In genomic region chr12:111369496-111370220, GRCh38 we compare ENCODE assay signal across 8 cellular contexts. TPM values are rescaled to one million over a fixed set of nuclear protein-coding genes. Genes with fewer than 3 reads are reported as not detected.
DNase-seq lines count a peak whose midpoint lies in the region; ATAC-seq, FAIRE-seq and TF ChIP-seq lines count a peak whose summit lies in the region.

No MANE protein-coding gene starts in this region.

- H3K4me1 Mint-ChIP-seq in memory B cell = peaks cover 12% of the 10 kb centered on the region

- H3K27ac ChIP-seq in heart right ventricle (peak overlapping the region in 9 of 10 donors; percentile 55 to 91 (median 88)), K562 (ENCODE audit: extremely low read depth, low read depth, low read length) (no peak overlapping the region; the same call in 1 of the 3 replicates), vagina (peak overlapping the region; percentile 58)

- no peak for TF ChIP-seq RAD21 in K562 (CRISPR knock-in tag; conservative IDR thresholded peaks at IDR 0.05 in 1 of 2, IDR thresholded peaks at IDR 0.05 in 1 of 2)

- H3K36me3 ChIP-seq in heart right ventricle = peaks cover 0 to 18% (median 0%) of the 10 kb centered on the region in 9 donors
- peaks cover 18% of the 10 kb centered on the region; the same call in 1 of the 3 replicates for H3K36me3 ChIP-seq in K562 (ENCODE audit: control insufficient read depth, insufficient read depth, low read length)
- H3K36me3 ChIP-seq in vagina = no peaks in the 10 kb centered on the region

- no peaks in the 10 kb centered on the region for H3K27me3 ChIP-seq in heart right ventricle
- H3K27me3 ChIP-seq in K562 (ENCODE audit: control insufficient read depth in 2 of 2, insufficient read depth in 2 of 2, low read length in 2 of 2) = no peaks in the 10 kb centered on the region; a peak in 1 of 5 replicates
- no peaks in the 10 kb centered on the region for H3K27me3 ChIP-seq in vagina

- intact Hi-C loops in heart right ventricle (cut with DNase I) = no loop called here
- intact Hi-C loops in Right ventricle myocardium superior (cut with DNase I) = no loop called here
- intact Hi-C loops in K562 (cut with micrococcal nuclease) = no loop called here
- intact Hi-C loops in vagina (cut with DNase I) = no loop called here

- H3K36me3 Mint-ChIP-seq in memory B cell = peaks cover 2% of the 10 kb centered on the region

- 49 to 56% methylated on average over 13 of the region's 13 CpGs for WGBS in heart right ventricle, 2 donors
- 35% methylated on average over 13 of the region's 13 CpGs for WGBS in K562 (ENCODE audit: insufficient coverage, low coverage, missing lambda C conversion rate)

- H3K9ac ChIP-seq in K562 (ENCODE audit: insufficient read depth in 1 of 2, low read depth in 2 of 2, low read length in 2 of 2) = peak overlapping the region; percentile 67 to 93; a peak in 3 of 4 replicates

- ATAC-seq in heart right ventricle (no peak), Right ventricle myocardium superior (ENCODE audit: poor library complexity) (no peak), K562 (peak; percentile 14), memory B cell (ENCODE audit: low read depth) (no peak), GM19023 (IDR thresholded peaks at IDR 0.05; ENCODE audit: unreplicated experiment) (no peak)

- no peaks in the 10 kb centered on the region for H3K9me3 Mint-ChIP-seq in memory B cell

- FAIRE-seq in K562 (lab: Jason Lieb, UNC) (no peak), HTR-8/SVneo (lab: Jason Lieb, UNC) (no peak)

- H4K20me1 ChIP-seq in K562 (replicated peaks; ENCODE audit: control insufficient read depth, insufficient read depth, low read length) = no peaks in the 10 kb centered on the region

- H3K4me3 ChIP-seq in heart right ventricle (peak overlapping the region; percentile 19 to 97 (median 87)), K562 (peak overlapping the region; percentile 64), vagina (peak overlapping the region; percentile 55 to 91)

- H3K4me2 ChIP-seq in K562 (ENCODE audit: insufficient read depth, low read length) = peak overlapping the region; percentile 88

- H3K9me3 ChIP-seq in heart right ventricle (no peaks in the 10 kb centered on the region), K562 (replicated peaks; ENCODE audit: control insufficient read depth, insufficient read depth, low read depth, low read length) (no peaks in the 10 kb centered on the region), vagina (no peaks in the 10 kb centered on the region)

- H2AFZ ChIP-seq in K562 (ENCODE audit: low read depth, low read length) = peak overlapping the region; percentile 96

- CTCF ChIA-PET in K562 (lab: Yijun Ruan, JAX; ENCODE audit: low intra/inter-chr PET ratio) = no interaction called here

- peaks cover 5% of the 10 kb centered on the region for H3K27me3 Mint-ChIP-seq in memory B cell

- H3K4me3 Mint-ChIP-seq in memory B cell = peak overlapping the region; percentile 87

- no peaks in the 10 kb centered on the region for H3K9me1 ChIP-seq in K562 (ENCODE audit: control insufficient read depth, insufficient read depth, low read length)

- no peak for TF ChIP-seq CTCF in heart right ventricle (IDR thresholded peaks at IDR 0.05)
- no peak for TF ChIP-seq CTCF in K562 (IDR thresholded peaks at IDR 0.05 in 2 of 3, conservative IDR thresholded peaks at IDR 0.05 in 1 of 3; ENCODE audit: insufficient read depth in 2 of 3, low read depth in 1 of 3, low read length in 3 of 3)
- TF ChIP-seq CTCF in vagina (IDR thresholded peaks at IDR 0.05) = no peak

- TF ChIP-seq POLR2A in K562 (conservative IDR thresholded peaks at IDR 0.05) (no peak), vagina (IDR thresholded peaks at IDR 0.05) (no peak)

- H3K27ac Mint-ChIP-seq in memory B cell = no peak overlapping the region

- no peak for TF ChIP-seq EP300 in K562 (IDR thresholded peaks at IDR 0.05; ENCODE audit: low read length)

- peaks cover 0 to 39% (median 28%) of the 10 kb centered on the region in 9 donors for H3K4me1 ChIP-seq in heart right ventricle
- peaks cover 14 to 24% of the 10 kb centered on the region in 2 experiments for H3K4me1 ChIP-seq in K562 (replicated peaks in 1 of 2; ENCODE audit: control insufficient read depth in 2 of 2, insufficient read depth in 2 of 2, low read length in 2 of 2)
- H3K4me1 ChIP-seq in vagina = peaks cover 31% of the 10 kb centered on the region

- POLR2A ChIA-PET in K562 (lab: Yijun Ruan, JAX) = interaction anchor here (0.6 to 1.8 kb wide), 4 partner anchors 10 to 344 kb away, joined by 3 to 9 read pairs (median 4); no protein-coding TSS in a partner anchor

- BruUV-seq in K562 (replicated peaks; lab: Mats Ljungman, UMichigan) = TSS peak; percentile 92

- in situ Hi-C loops in K562 (cut with MboI) = no loop called here

- no peak for DNase-seq in heart right ventricle
- DNase-seq in Right ventricle myocardium superior = no peak
- peak in 1 of 4 experiments; percentile 28 for DNase-seq in K562 (ENCODE audit: extremely low read depth in 1 of 4, low spot score in 3 of 4)
- no peak for DNase-seq in memory B cell (ENCODE audit: low spot score in 2 of 2)
- DNase-seq in vagina (ENCODE audit: extremely low spot score in 2 of 2) = no peak
- DNase-seq in HTR-8/SVneo (ENCODE audit: insufficient read length, low spot score) = no peak
- no peak for DNase-seq in superior temporal gyrus (ENCODE audit: extremely low spot score)

- H3K79me2 ChIP-seq in K562 (ENCODE audit: control insufficient read depth, insufficient read depth, low read length) = peaks cover 8% of the 10 kb centered on the region; the same call in 2 of the 3 replicates

TF ChIP-seq in K562, 482 proteins besides CTCF, POLR2A, EP300 and RAD21 (continues in another document):
- TF ChIP-seq TBP (optimal IDR thresholded peaks at IDR 0.05; ENCODE audit: low read depth, low read length) (peak; percentile 26), XRCC5 (IDR thresholded peaks at IDR 0.05; ENCODE audit: low read depth, low read length) (no peak), MBD1 (CRISPR knock-in tag; IDR thresholded peaks at IDR 0.05) (no peak), ZNF57 (CRISPR knock-in tag; IDR thresholded peaks at IDR 0.05) (no peak)

RNA-seq across cellular contexts. Expression of gene PHETA1, which starts 0.8 kb away (rescaled TPM):
- total RNA-seq in heart right ventricle (10 to 100 TPM; 11.9 to 41.6 (median 18.6) TPM), Right ventricle myocardium superior (35.1 TPM), K562 (2014; rRNA removed) (6.2 and 8.0 TPM in 2 replicates), K562 (2014; rRNA removed; fragmentation: Illumina TruSeq; extraction: Trizol) (1.3 and 1.5 TPM in 2 replicates), K562 (2015; rRNA removed; fragmentation: Illumina TruSeq; extraction: Trizol) (3.0 and 3.5 TPM in 2 replicates), K562 (2021) (8.9 and 12.4 TPM in 2 replicates), vagina (5.6 TPM)
- polyA plus RNA-seq in heart right ventricle (10 to 100 TPM; 16.9 to 24.1 TPM), K562 (2011; rRNA removed) (2.2 and 2.5 TPM in 2 replicates), K562 (2014; fragmentation: Illumina TruSeq; extraction: Trizol) (3.4 and 5.7 TPM in 2 replicates), K562 (2014; fragmentation: Nextera tagmentation; extraction: Ambion mirVana) (under 1 TPM; 0.03 to 0.17 TPM), K562 (2014; rRNA removed) (6.9 and 7.2 TPM in 2 replicates)
- total RNA-seq in K562 (2011; cell fraction: chromatin; rRNA removed; ENCODE audit: low replicate concordance) = 4.2 and 14.8 TPM in 2 replicates
- 14.1 and 15.7 TPM in 2 replicates for total RNA-seq in K562 (2011; cell fraction: nucleolus; rRNA removed)
- total RNA-seq in K562 (2011; cell fraction: nucleoplasm; rRNA removed) = 6.2 and 8.2 TPM in 2 replicates
- polyA plus RNA-seq in K562 (2011; cell fraction: cytosol; rRNA removed) = 2.8 and 8.2 TPM in 2 replicates
- 6.7 and 12.1 TPM in 2 replicates for polyA plus RNA-seq in K562 (2011; cell fraction: nucleus; rRNA removed)
- polyA plus RNA-seq in K562 (2012) = 6.0 and 7.5 TPM in 2 replicates
- 0.84 and 1.5 TPM in 2 replicates for polyA minus RNA-seq in K562 (2011; rRNA and poly(A)+ RNA removed)
- polyA minus RNA-seq in K562 (2011; cell fraction: cytosol; rRNA and poly(A)+ RNA removed) = 2.2 and 4.1 TPM in 2 replicates
- 3.6 and 4.3 TPM in 2 replicates for polyA minus RNA-seq in K562 (2011; cell fraction: nucleus; rRNA and poly(A)+ RNA removed)

RNA-seq across cellular contexts. Expression of gene SH2B3, which starts 36.1 kb away (rescaled TPM):
- 10 to 100 TPM; 29.8 to 61.4 (median 39.0) TPM for total RNA-seq in heart right ventricle
- 10 to 100 TPM in 1 of 2 donors, 1 to 10 TPM in 1; 9.9 to 11.5 TPM for polyA plus RNA-seq in heart right ventricle
- total RNA-seq in Right ventricle myocardium superior = 42.8 TPM
- total RNA-seq in K562 (2011; cell fraction: chromatin; rRNA removed; ENCODE audit: low replicate concordance) = 50.2 and 69.6 TPM in 2 replicates
- total RNA-seq in K562 (2011; cell fraction: nucleolus; rRNA removed) = 38.4 and 40.4 TPM in 2 replicates
- 52.1 and 86.9 TPM in 2 replicates for total RNA-seq in K562 (2011; cell fraction: nucleoplasm; rRNA removed)
- total RNA-seq in K562 (2014; rRNA removed) = 46.7 and 52.0 TPM in 2 replicates
- 37.4 and 46.7 TPM in 2 replicates for total RNA-seq in K562 (2014; rRNA removed; fragmentation: Illumina TruSeq; extraction: Trizol)
- 22.9 and 23.4 TPM in 2 replicates for total RNA-seq in K562 (2015; rRNA removed; fragmentation: Illumina TruSeq; extraction: Trizol)
- total RNA-seq in K562 (2021) = 63.8 and 75.3 TPM in 2 replicates
- 28.2 and 32.5 TPM in 2 replicates for polyA plus RNA-seq in K562 (2011; rRNA removed)
- polyA plus RNA-seq in K562 (2011; cell fraction: cytosol; rRNA removed) = 33.3 and 57.9 TPM in 2 replicates
- 25.5 and 39.5 TPM in 2 replicates for polyA plus RNA-seq in K562 (2011; cell fraction: nucleus; rRNA removed)
- 29.2 and 33.2 TPM in 2 replicates for polyA plus RNA-seq in K562 (2012)
- 59.9 and 64.4 TPM in 2 replicates for polyA plus RNA-seq in K562 (2014; fragmentation: Illumina TruSeq; extraction: Trizol)
- 10 to 100 TPM; 10.8 to 14.3 TPM for polyA plus RNA-seq in K562 (2014; fragmentation: Nextera tagmentation; extraction: Ambion mirVana)
- polyA plus RNA-seq in K562 (2014; rRNA removed) = 38.6 and 41.3 TPM in 2 replicates
- polyA minus RNA-seq in K562 (2011; rRNA and poly(A)+ RNA removed) = 22.2 and 28.8 TPM in 2 replicates
- 40.8 and 46.0 TPM in 2 replicates for polyA minus RNA-seq in K562 (2011; cell fraction: cytosol; rRNA and poly(A)+ RNA removed)
- 10.2 and 14.4 TPM in 2 replicates for polyA minus RNA-seq in K562 (2011; cell fraction: nucleus; rRNA and poly(A)+ RNA removed)
- total RNA-seq in vagina = 24.1 TPM
